Comparison of ENCODE assay signal across 10 cellular contexts in genomic region chr2:28407131-28407975, GRCh38. TPM values are rescaled to one million over a fixed set of nuclear protein-coding genes. Genes with fewer than 3 reads are reported as not detected.
A peak's percentile ranks its signal among the peaks of the same experiment; 100 is the strongest.
DNase-seq lines count a peak whose midpoint lies in the region; ATAC-seq, FAIRE-seq and TF ChIP-seq lines count a peak whose summit lies in the region.
"Had no signal": no experiment of that assay in that cellular context is flagged by ENCODE, and none has a peak within 500 bp of the region (broad histone marks: within the 10 kb centered on the region; RNA-seq: fewer than 3 reads in every experiment).

No MANE protein-coding gene starts in this region.

- peaks cover 65 to 80% of the 10 kb centered on the region in 2 donors for H3K4me1 Mint-ChIP-seq in effector memory CD8-positive, alpha-beta T cell (ENCODE audit: low read depth in 2 of 2)
- H3K4me1 Mint-ChIP-seq in naive thymus-derived CD4-positive, alpha-beta T cell: peaks cover 42 to 76% (median 60%) of the 10 kb centered on the region in 7 donors

- no peaks in the 10 kb centered on the region for H3K9me3 ChIP-seq in A549
- H3K9me3 ChIP-seq in naive thymus-derived CD4-positive, alpha-beta T cell (ENCODE audit: control insufficient read depth in 2 of 3, low read length in 3 of 3): no peaks in the 10 kb centered on the region

- peaks cover 82% of the 10 kb centered on the region for H3K4me1 ChIP-seq in A549
- peaks cover 39 to 67% of the 10 kb centered on the region in 2 donors for H3K4me1 ChIP-seq in naive thymus-derived CD4-positive, alpha-beta T cell (ENCODE audit: control insufficient read depth in 2 of 2, insufficient read depth in 2 of 2, low read length in 2 of 2)

- peak overlapping the region; percentile 19; the same call in 1 of the 3 replicates for H3K4me2 ChIP-seq in A549

- no peaks in the 10 kb centered on the region for H3K27me3 Mint-ChIP-seq in effector memory CD8-positive, alpha-beta T cell
- H3K27me3 Mint-ChIP-seq in naive thymus-derived CD4-positive, alpha-beta T cell: no peaks in the 10 kb centered on the region

- H3K27ac ChIP-seq in A549: peak overlapping the region in 1 of 2 experiments; percentile 79; a peak in 3 of 6 replicates
- peak overlapping the region; percentile 93 for H3K27ac ChIP-seq in RWPE1
- no peak overlapping the region for H3K27ac ChIP-seq in naive thymus-derived CD4-positive, alpha-beta T cell (ENCODE audit: low read depth, low read length)
- H3K27ac ChIP-seq: C4-2B had no signal

- POLR2A ChIA-PET in A549 (lab: Yijun Ruan, JAX) (interaction anchor here (0.7 to 1.0 kb wide), 2 partner anchors 10 to 345 kb away, joined by 3 to 7 read pairs; no protein-coding TSS in a partner anchor), RWPE1 (lab: Yijun Ruan, JAX; ENCODE audit: low non-redundant PET) (no interaction called here)
- POLR2A ChIA-PET in naive thymus-derived CD4-positive, alpha-beta T cell (lab: Charles Lee): interaction anchor here (0.8 to 3.1 kb wide), 2 partner anchors 16 to 154 kb away, joined by 5 to 13 read pairs; no protein-coding TSS in a partner anchor

- no peak for TF ChIP-seq RAD21 in A549 (conservative IDR thresholded peaks at IDR 0.05 in 1 of 2, IDR thresholded peaks at IDR 0.05 in 1 of 2)

- TF ChIP-seq EP300 in A549 (IDR thresholded peaks at IDR 0.05): no peak

- H3K27me3 ChIP-seq in naive thymus-derived CD4-positive, alpha-beta T cell (ENCODE audit: control insufficient read depth in 2 of 2, insufficient read depth in 2 of 2, low read length in 2 of 2): no peaks in the 10 kb centered on the region

- no peak for FAIRE-seq in A549 (lab: Jason Lieb, UNC)

- no peak for TF ChIP-seq CTCF in A549 (IDR thresholded peaks at IDR 0.05)
- no peak for TF ChIP-seq CTCF in RWPE1 (conservative IDR thresholded peaks at IDR 0.05; ENCODE audit: low read depth)

- peaks cover 99% of the 10 kb centered on the region for H3K36me3 Mint-ChIP-seq in effector memory CD8-positive, alpha-beta T cell (ENCODE audit: insufficient read depth)
- H3K36me3 Mint-ChIP-seq in naive thymus-derived CD4-positive, alpha-beta T cell: peaks cover 0 to 47% (median 0%) of the 10 kb centered on the region in 5 donors

- H3K4me3 Mint-ChIP-seq in effector memory CD8-positive, alpha-beta T cell: peak overlapping the region; percentile 70 to 80
- peak overlapping the region in 4 of 10 donors; percentile 8 to 80 (median 34) for H3K4me3 Mint-ChIP-seq in naive thymus-derived CD4-positive, alpha-beta T cell

- no peak overlapping the region for H3K4me3 ChIP-seq in A549
- H3K4me3 ChIP-seq in naive thymus-derived CD4-positive, alpha-beta T cell (ENCODE audit: low read length): no peak overlapping the region

- CTCF ChIA-PET in A549 (lab: Yijun Ruan, JAX): interaction anchor here (0.9 to 3.6 kb wide), 13 partner anchors 11 to 724 kb away, joined by 3 to 12 read pairs (median 4); no protein-coding TSS in a partner anchor
- CTCF ChIA-PET in RWPE1 (lab: Yijun Ruan, JAX): interaction anchor here (0.8 to 2.1 kb wide), 3 partner anchors 11 to 268 kb away, joined by 3 to 11 read pairs (median 3); no protein-coding TSS in a partner anchor
- CTCF ChIA-PET in naive thymus-derived CD4-positive, alpha-beta T cell (lab: Charles Lee): no interaction called here

- no peaks in the 10 kb centered on the region for H3K9me3 Mint-ChIP-seq in effector memory CD8-positive, alpha-beta T cell
- no peaks in the 10 kb centered on the region for H3K9me3 Mint-ChIP-seq in naive thymus-derived CD4-positive, alpha-beta T cell

- peaks cover 0 to 11% (median 0%) of the 10 kb centered on the region in 3 experiments for H3K36me3 ChIP-seq in naive thymus-derived CD4-positive, alpha-beta T cell (ENCODE audit: control insufficient read depth in 2 of 3, insufficient read depth in 3 of 3, low read length in 3 of 3)

- WGBS in A549 (ENCODE audit: missing lambda C conversion rate): 92% methylated on average over 7 of the region's 8 CpGs

- H3K27ac Mint-ChIP-seq in effector memory CD8-positive, alpha-beta T cell: peak overlapping the region; percentile 100
- H3K27ac Mint-ChIP-seq in naive thymus-derived CD4-positive, alpha-beta T cell: peak overlapping the region; percentile 48 to 94 (median 77)

- no peak for TF ChIP-seq POLR2A in A549 (IDR thresholded peaks at IDR 0.05; ENCODE audit: low read length)

- ATAC-seq in A549 (no peak), HG03139 (IDR thresholded peaks at IDR 0.05; ENCODE audit: unreplicated experiment) (no peak)
- no peak for ATAC-seq in effector memory CD8-positive, alpha-beta T cell (replicated peaks)
- ATAC-seq in naive thymus-derived CD4-positive, alpha-beta T cell: no peak

- DNase-seq in A549 (ENCODE audit: low read depth in 1 of 2, low spot score in 1 of 2) (no peak), RWPE1 (ENCODE audit: low spot score) (no peak), NCI-H2081 treated with DMSO at 0.1 percent for 48 hours (lab: John Stamatoyannopoulos, UW) (no peak), NCI-H446 (lab: John Stamatoyannopoulos, UW) (no peak)
- no peak for DNase-seq in effector memory CD8-positive, alpha-beta T cell
- no peak for DNase-seq in naive thymus-derived CD4-positive, alpha-beta T cell
- DNase-seq in stimulated activated CD4-positive, alpha-beta T cell treated with anti-CD3 and anti-CD28 coated beads, Interleukin-2, amount 100 ng/mL, for 24 hours: no peak
- DNase-seq: Karpas-422 had no signal

- intact Hi-C loops in naive thymus-derived CD4-positive, alpha-beta T cell (cut with micrococcal nuclease): no loop called here

TF ChIP-seq in A549, 52 proteins besides CTCF, POLR2A, EP300 and RAD21:
- TF ChIP-seq PHF8 (IDR thresholded peaks at IDR 0.05; ENCODE audit: borderline replicate concordance, low read depth): no peak
- TF ChIP-seq, protein P1, sequence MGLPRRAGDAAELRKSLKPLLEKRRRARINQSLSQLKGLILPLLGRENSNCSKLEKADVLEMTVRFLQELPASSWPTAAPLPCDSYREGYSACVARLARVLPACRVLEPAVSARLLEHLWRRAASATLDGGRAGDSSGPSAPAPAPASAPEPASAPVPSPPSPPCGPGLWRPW (IDR thresholded peaks at IDR 0.05): no peak
- no peak for TF ChIP-seq HOXA7 (CRISPR knock-in tag; IDR thresholded peaks at IDR 0.05)
- no peak for TF ChIP-seq FOXS1 (CRISPR knock-in tag; IDR thresholded peaks at IDR 0.05)
- no peak for TF ChIP-seq ZFP36 (IDR thresholded peaks at IDR 0.05; ENCODE audit: borderline replicate concordance, partially characterized antibody)
- TF ChIP-seq, protein P2, sequence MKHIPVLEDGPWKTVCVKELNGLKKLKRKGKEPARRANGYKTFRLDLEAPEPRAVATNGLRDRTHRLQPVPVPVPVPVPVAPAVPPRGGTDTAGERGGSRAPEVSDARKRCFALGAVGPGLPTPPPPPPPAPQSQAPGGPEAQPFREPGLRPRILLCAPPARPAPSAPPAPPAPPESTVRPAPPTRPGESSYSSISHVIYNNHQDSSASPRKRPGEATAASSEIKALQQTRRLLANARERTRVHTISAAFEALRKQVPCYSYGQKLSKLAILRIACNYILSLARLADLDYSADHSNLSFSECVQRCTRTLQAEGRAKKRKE (CRISPR knock-in tag; IDR thresholded peaks at IDR 0.05; ENCODE audit: low read depth): no peak
- TF ChIP-seq HOXB5 (CRISPR knock-in tag; IDR thresholded peaks at IDR 0.05): no peak
- no peak for TF ChIP-seq ZNF302 (CRISPR knock-in tag; IDR thresholded peaks at IDR 0.05)
- TF ChIP-seq CEBPB (IDR thresholded peaks at IDR 0.05): no peak
- TF ChIP-seq USF2 (IDR thresholded peaks at IDR 0.05): no peak
- TF ChIP-seq NFE2L2 (conservative IDR thresholded peaks at IDR 0.05; ENCODE audit: low read length): no peak
- no peak for TF ChIP-seq TP53 (CRISPR knock-in tag; IDR thresholded peaks at IDR 0.05)
- TF ChIP-seq CHD4 (IDR thresholded peaks at IDR 0.05; ENCODE audit: borderline replicate concordance): no peak
- TF ChIP-seq KDM1A (IDR thresholded peaks at IDR 0.05; ENCODE audit: low read depth): no peak
- no peak for TF ChIP-seq RNF2 (IDR thresholded peaks at IDR 0.05; ENCODE audit: borderline replicate concordance, low read depth)
- no peak for TF ChIP-seq TFCP2L1 (CRISPR knock-in tag; IDR thresholded peaks at IDR 0.05)
TF ChIP-seq in A549: peak in this region for 0.

RNA-seq across cellular contexts. Expression of gene FOSL2, which starts 14.7 kb away (rescaled TPM):
- 45.7 and 50.6 TPM in 2 replicates for polyA plus RNA-seq in A549 (2011; rRNA removed)
- 26.7 and 37.2 TPM in 2 replicates for polyA plus RNA-seq in A549 (2012; cell fraction: cytosol; rRNA removed)
- polyA plus RNA-seq in A549 (2012; cell fraction: nucleus; rRNA removed): 89.7 and 95.0 TPM in 2 replicates
- polyA plus RNA-seq in A549 (2017; fragmentation: RNase III; extraction: RNeasy Plus Mini Kit Qiagen cat#74134 plus additional on column Dnase treatment): 68.1 to 73.4 TPM (median 69.0 TPM) in 3 replicates
- 86.7 and 103 TPM in 2 replicates for polyA minus RNA-seq in A549 (2011; rRNA and poly(A)+ RNA removed)
- 100 to 1,000 TPM in 1 of 5 experiments, 10 to 100 TPM in 2, 1 to 10 TPM in 1, under 1 TPM in 1; 0.81 to 251 (median 33.9) TPM for total RNA-seq in naive thymus-derived CD4-positive, alpha-beta T cell
- polyA plus RNA-seq in naive thymus-derived CD4-positive, alpha-beta T cell: 1 to 10 TPM in 1 of 2 donors, under 1 TPM in 1; 0.25 to 1.3 TPM

Comparison
In these comparisons a context has a peak if more than half of its experiments do, and no peak if none do; other contexts are left out.
1. RNA of gene FOSL2, which starts 14.7 kb away (polyA plus RNA-seq): 26.7 to 95.0 TPM in A549; 0.25 to 1.3 TPM in naive thymus-derived CD4-positive, alpha-beta T cell; every median in the first group is over 10 times any median in the second.